In genomic region chr2:110731064-110731463, GRCh38 we compare ENCODE assay signal across 21 cellular contexts. TPM values are rescaled to one million over a fixed set of nuclear protein-coding genes. Genes with fewer than 3 reads are reported as not detected.
A peak's percentile ranks its signal among the peaks of the same experiment; 100 is the strongest.
DNase-seq lines count a peak whose midpoint lies in the region; ATAC-seq, FAIRE-seq and TF ChIP-seq lines count a peak whose summit lies in the region.
"Had no signal": no experiment of that assay in that cellular context is flagged by ENCODE, and none has a peak within 500 bp of the region (broad histone marks: within the 10 kb centered on the region; RNA-seq: fewer than 3 reads in every experiment).

No MANE protein-coding gene starts in this region.

- H3K4me1 Mint-ChIP-seq in Calu3 (ENCODE audit: low read depth, unreplicated experiment): no peaks in the 10 kb centered on the region
- peaks cover 4 to 12% of the 10 kb centered on the region in 2 donors for H3K4me1 Mint-ChIP-seq in natural killer cell

- H3K4me3 Mint-ChIP-seq in Calu3 (ENCODE audit: low read depth, unreplicated experiment) (peak overlapping the region; percentile 73), natural killer cell (peak overlapping the region; percentile 29)

- no peak for TF ChIP-seq CTCF in Calu3 (IDR thresholded peaks at IDR 0.05; ENCODE audit: unreplicated experiment)
- TF ChIP-seq CTCF in bronchial epithelial cell (IDR thresholded peaks at IDR 0.05; ENCODE audit: insufficient read depth, low read length, severe bottlenecking): no peak
- TF ChIP-seq CTCF in natural killer cell (IDR thresholded peaks at IDR 0.05): no peak
- TF ChIP-seq CTCF in omental fat pad (IDR thresholded peaks at IDR 0.05): no peak

- no peak for DNase-seq in Calu3
- DNase-seq in NCI-H146 treated with DMSO at 0.1 percent for 48 hours (lab: John Stamatoyannopoulos, UW; ENCODE audit: unreplicated experiment): peak; percentile 75
- DNase-seq in bronchial epithelial cell (ENCODE audit: low read depth): peak; percentile 20
- DNase-seq in natural killer cell: no peak
- DNase-seq in omental fat pad (ENCODE audit: low spot score): no peak
- DNase-seq in substantia nigra (lab: John Stamatoyannopoulos, UW): no peak
- no peak for DNase-seq in kidney tubule cell (ENCODE audit: low spot score)
- DNase-seq: adrenal gland; DMS 273 treated with DMSO at 0.1 percent for 48 hours; effector CD4-positive, alpha-beta T cell; head of caudate nucleus; islet precursor cell; mesenchymal stem cell; MG63; NCI-H1930; NCI-H510A; SIG-M5; small intestine; stimulated activated CD4-positive, alpha-beta T cell treated with anti-CD3 and anti-CD28 coated beads, Interleukin-4, amount 100 ng/mL, for 4 hours had no signal

- H3K27ac Mint-ChIP-seq in Calu3 (ENCODE audit: unreplicated experiment) (no peak overlapping the region), natural killer cell (no peak overlapping the region)

- H3K36me3 Mint-ChIP-seq in Calu3 (ENCODE audit: insufficient read depth, unreplicated experiment) (peaks cover 13% of the 10 kb centered on the region), natural killer cell (no peaks in the 10 kb centered on the region)

- no peak for ATAC-seq in natural killer cell
- ATAC-seq in omental fat pad (ENCODE audit: low FRiP score): no peak

- H3K9me3 Mint-ChIP-seq in Calu3 (ENCODE audit: low read depth, unreplicated experiment): no peaks in the 10 kb centered on the region
- H3K9me3 Mint-ChIP-seq in natural killer cell: no peaks in the 10 kb centered on the region

- no peaks in the 10 kb centered on the region for H3K36me3 ChIP-seq in bronchial epithelial cell (ENCODE audit: control insufficient read depth, insufficient read depth, low read length)
- H3K36me3 ChIP-seq: adrenal gland, MG63, vagina had no signal

- no peak overlapping the region for H3K4me3 ChIP-seq in bronchial epithelial cell (ENCODE audit: low read depth, low read length)
- H3K4me3 ChIP-seq: adrenal gland, MG63, vagina had no signal

- H3K27ac ChIP-seq in substantia nigra (ENCODE audit: low read depth, low read length, poor library complexity, severe bottlenecking): no peak overlapping the region
- H3K27ac ChIP-seq: adrenal gland, vagina had no signal

- H3K27me3 Mint-ChIP-seq in Calu3 (ENCODE audit: unreplicated experiment) (peaks cover 85% of the 10 kb centered on the region), natural killer cell (ENCODE audit: low read depth in 2 of 2) (peaks cover 53 to 54% of the 10 kb centered on the region in 2 donors)

- BruUV-seq in Calu3 (replicated peaks; lab: Mats Ljungman, UMichigan): no TSS peak

- intact Hi-C loops in Calu3 (cut with micrococcal nuclease; ENCODE audit: unreplicated experiment): no loop called here
- intact Hi-C loops in natural killer cell (cut with micrococcal nuclease): no loop called here

- H3K27me3 ChIP-seq in bronchial epithelial cell (ENCODE audit: control insufficient read depth, insufficient read depth, low read length): peaks cover 10% of the 10 kb centered on the region
- H3K27me3 ChIP-seq: vagina had no signal

- FAIRE-seq in bronchial epithelial cell (lab: Jason Lieb, UNC): no peak
- FAIRE-seq: small intestine had no signal

- CTCF ChIA-PET in Calu3 (lab: Charles Lee): no interaction called here

RNA-seq across cellular contexts. Expression of gene ACOXL, which starts 1.3 kb away (rescaled TPM):
- total RNA-seq in Calu3 (2022): 2.4 and 2.7 TPM in 2 replicates
- not detected in 2 replicates for total RNA-seq in bronchial epithelial cell
- total RNA-seq in natural killer cell: not detected
- under 1 TPM in 2 of 4 donors, not detected in 2; 0.12 to 0.84 TPM for total RNA-seq in omental fat pad
- total RNA-seq: subcutaneous adipose tissue, vagina had no signal

RNA-seq across cellular contexts. Expression of gene BUB1, which starts 53.2 kb away (rescaled TPM):
- 63.6 and 66.1 TPM in 2 replicates for total RNA-seq in Calu3 (2022)
- total RNA-seq in bronchial epithelial cell: 1.2 and 1.3 TPM in 2 replicates
- 1 to 10 TPM; 2.3 to 4.2 (median 2.7) TPM for total RNA-seq in natural killer cell
- 1 to 10 TPM in 2 of 4 donors, under 1 TPM in 2; 0.25 to 3.7 (median 1.4) TPM for total RNA-seq in omental fat pad

Comparison
In these comparisons a context has a peak if more than half of its experiments do, and no peak if none do; other contexts are left out.
1. DNase-seq: peak in NCI-H146 treated with DMSO at 0.1 percent for 48 hours (single experiment) and bronchial epithelial cell (single experiment); none in Calu3 (single experiment), natural killer cell (single experiment), omental fat pad (single experiment), substantia nigra (0 of 49) and kidney tubule cell (single experiment).
2. RNA of gene BUB1, which starts 53.2 kb away (total RNA-seq): 63.6 to 66.1 TPM in Calu3; 2.3 to 4.2 TPM in natural killer cell, 0.25 to 3.7 TPM in omental fat pad and 1.2 to 1.3 TPM in bronchial epithelial cell; every median in the first group is over 10 times any median in the second.